9 cellular contexts compared by ENCODE assay signal in the genomic region with DNA sequence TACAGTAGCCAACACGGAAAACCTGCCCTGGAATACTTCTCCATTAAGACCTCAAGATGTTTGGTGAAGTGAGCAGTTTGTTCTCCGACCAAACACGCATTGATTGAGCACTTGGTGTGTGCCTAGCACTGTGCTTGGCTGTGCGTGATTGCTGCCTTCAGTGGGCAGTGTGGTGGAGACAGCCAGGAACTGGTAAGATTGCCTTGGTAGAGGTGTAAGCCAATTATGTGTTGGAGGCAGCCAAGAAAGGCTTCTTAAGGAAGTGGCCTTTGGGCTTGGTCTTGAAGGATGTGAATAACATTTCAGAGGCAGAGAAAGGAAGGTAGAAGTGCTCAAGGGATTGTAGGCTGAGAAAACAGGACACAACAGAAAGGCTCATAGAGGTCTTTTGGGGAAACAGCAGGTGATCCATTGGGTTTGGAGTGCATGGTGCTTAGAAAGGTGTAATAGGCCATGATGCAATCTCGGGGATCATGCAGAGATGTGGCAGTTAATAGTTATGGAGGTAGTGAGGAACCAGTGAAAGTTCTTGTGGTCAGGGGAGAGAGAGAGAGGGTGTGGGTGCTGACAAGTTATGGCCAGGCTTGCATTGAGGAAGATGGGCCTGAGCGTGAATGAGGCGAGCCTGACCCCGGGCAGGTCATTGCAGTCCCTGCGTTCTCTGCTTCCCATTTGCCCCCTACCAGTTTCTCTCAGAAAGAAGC. TPM values are rescaled to one million over a fixed set of nuclear protein-coding genes. Genes with fewer than 3 reads are reported as not detected.
DNase-seq lines count a peak whose midpoint lies in the region; ATAC-seq and TF ChIP-seq lines count a peak whose summit lies in the region.
"Had no signal": no experiment of that assay in that cellular context is flagged by ENCODE, and none has a peak within 500 bp of the region (broad histone marks: within the 10 kb centered on the region; RNA-seq: fewer than 3 reads in every experiment).

No MANE protein-coding gene starts in this region.

- H3K27ac ChIP-seq in upper lobe of left lung (peak overlapping the region; percentile 20 to 62 (median 51)), psoas muscle (no peak overlapping the region), brain microvascular endothelial cell (no peak overlapping the region)
- H3K27ac ChIP-seq: WERI-Rb-1 had no signal

- peak overlapping the region; percentile 89 to 94 for H3K4me3 Mint-ChIP-seq in activated T-cell treated with anti-CD3 and anti-CD28 coated beads, Interleukin-2, amount 50 U/mL, for 72 hours
- H3K4me3 Mint-ChIP-seq in activated T-helper 1 cell treated with anti-CD3 and anti-CD28 coated beads, Interleukin-12 subunit alpha, Interleukin-12 subunit beta, Interleukin-2, Interleukin-4 antibody, amounts not matched to agents 30 ng/mL and 10 ng/mL and 1 ng/mL, durations not matched to agents 14 hours and 24 hours and 36 hours: peak overlapping the region; percentile 50

- peaks cover 4 to 20% of the 10 kb centered on the region in 2 donors for H3K36me3 Mint-ChIP-seq in activated T-cell treated with anti-CD3 and anti-CD28 coated beads, Interleukin-2, amount 50 U/mL, for 72 hours (ENCODE audit: insufficient read depth in 2 of 2)
- peaks cover 23% of the 10 kb centered on the region for H3K36me3 Mint-ChIP-seq in activated T-helper 1 cell treated with anti-CD3 and anti-CD28 coated beads, Interleukin-12 subunit alpha, Interleukin-12 subunit beta, Interleukin-2, Interleukin-4 antibody, amounts not matched to agents 30 ng/mL and 10 ng/mL and 1 ng/mL, durations not matched to agents 14 hours and 24 hours and 36 hours (ENCODE audit: low read depth)

- peak overlapping the region; percentile 96 for H3K27ac Mint-ChIP-seq in activated T-cell treated with anti-CD3 and anti-CD28 coated beads, Interleukin-2, amount 50 U/mL, for 72 hours
- peak overlapping the region; percentile 78 for H3K27ac Mint-ChIP-seq in activated T-helper 1 cell treated with anti-CD3 and anti-CD28 coated beads, Interleukin-12 subunit alpha, Interleukin-12 subunit beta, Interleukin-2, Interleukin-4 antibody, amounts not matched to agents 30 ng/mL and 10 ng/mL and 1 ng/mL, durations not matched to agents 14 hours and 24 hours and 36 hours

- H3K4me1 ChIP-seq in upper lobe of left lung: peaks cover 62 to 78% (median 68%) of the 10 kb centered on the region in 4 donors
- H3K4me1 ChIP-seq in psoas muscle: peaks cover 13% of the 10 kb centered on the region

- no peaks in the 10 kb centered on the region for H3K9me3 ChIP-seq in upper lobe of left lung
- H3K9me3 ChIP-seq in psoas muscle: no peaks in the 10 kb centered on the region

- 65 to 66% methylated on average over 9 of the region's 9 CpGs for WGBS in upper lobe of left lung, 2 donors
- 90 to 94% (median 92%) methylated on average over 9 of the region's 9 CpGs for WGBS in psoas muscle, 3 donors

- in situ Hi-C loops in brain microvascular endothelial cell (cut with HindIII; ENCODE audit: low pct_ligation_motif_present, low sequenced_read_pairs): no loop called here

- no peaks in the 10 kb centered on the region for H3K36me3 ChIP-seq in upper lobe of left lung
- H3K36me3 ChIP-seq in psoas muscle (ENCODE audit: insufficient read depth in 1 of 2, low read depth in 1 of 2): no peaks in the 10 kb centered on the region
- H3K36me3 ChIP-seq in brain microvascular endothelial cell (replicated peaks): no peaks in the 10 kb centered on the region
- H3K36me3 ChIP-seq: WERI-Rb-1 had no signal

- peaks cover 91% of the 10 kb centered on the region for H3K4me1 Mint-ChIP-seq in activated T-cell treated with anti-CD3 and anti-CD28 coated beads, Interleukin-2, amount 50 U/mL, for 72 hours (ENCODE audit: low read depth)
- peaks cover 73% of the 10 kb centered on the region for H3K4me1 Mint-ChIP-seq in activated T-helper 1 cell treated with anti-CD3 and anti-CD28 coated beads, Interleukin-12 subunit alpha, Interleukin-12 subunit beta, Interleukin-2, Interleukin-4 antibody, amounts not matched to agents 30 ng/mL and 10 ng/mL and 1 ng/mL, durations not matched to agents 14 hours and 24 hours and 36 hours (ENCODE audit: low read depth)

- TF ChIP-seq CTCF in upper lobe of left lung (IDR thresholded peaks at IDR 0.05) (no peak), psoas muscle (IDR thresholded peaks at IDR 0.05) (no peak), brain microvascular endothelial cell (IDR thresholded peaks at IDR 0.05; ENCODE audit: low read depth, low read length, missing control alignments) (no peak)

- H3K4me3 ChIP-seq in upper lobe of left lung: no peak overlapping the region
- H3K4me3 ChIP-seq in psoas muscle: no peak overlapping the region
- H3K4me3 ChIP-seq in brain microvascular endothelial cell (ENCODE audit: low read depth, low read length): no peak overlapping the region

- ATAC-seq in activated T-cell treated with anti-CD3 and anti-CD28 coated beads, Interleukin-2, amount 50 U/mL, for 72 hours (replicated peaks in 1 of 2): no peak
- ATAC-seq in HG03280 (IDR thresholded peaks at IDR 0.05; ENCODE audit: unreplicated experiment) (peak; percentile 32), upper lobe of left lung (ENCODE audit: low FRiP score in 2 of 2) (peak; percentile 4 to 14), psoas muscle (no peak), HG03135 (IDR thresholded peaks at IDR 0.05; ENCODE audit: unreplicated experiment) (no peak)

- TF ChIP-seq EP300 in upper lobe of left lung (IDR thresholded peaks at IDR 0.05): no peak

- TF ChIP-seq POLR2A in upper lobe of left lung (IDR thresholded peaks at IDR 0.05): no peak

- no peaks in the 10 kb centered on the region for H3K27me3 Mint-ChIP-seq in activated T-cell treated with anti-CD3 and anti-CD28 coated beads, Interleukin-2, amount 50 U/mL, for 72 hours (ENCODE audit: low read depth)
- no peaks in the 10 kb centered on the region for H3K27me3 Mint-ChIP-seq in activated T-helper 1 cell treated with anti-CD3 and anti-CD28 coated beads, Interleukin-12 subunit alpha, Interleukin-12 subunit beta, Interleukin-2, Interleukin-4 antibody, amounts not matched to agents 30 ng/mL and 10 ng/mL and 1 ng/mL, durations not matched to agents 14 hours and 24 hours and 36 hours (ENCODE audit: insufficient read depth)

- intact Hi-C loops in activated T-helper 1 cell treated with anti-CD3 and anti-CD28 coated beads, Interleukin-12 subunit alpha, Interleukin-12 subunit beta, Interleukin-2, Interleukin-4 antibody, amounts not matched to agents 30 ng/mL and 10 ng/mL and 1 ng/mL, durations not matched to agents 14 hours and 24 hours and 36 hours (cut with micrococcal nuclease): loop anchor here (5.0 kb wide), 1 partner anchor 1185 kb away; a partner anchor contains a TSS
- intact Hi-C loops in psoas muscle (cut with DNase I): no loop called here

- no peaks in the 10 kb centered on the region for H3K27me3 ChIP-seq in upper lobe of left lung
- no peaks in the 10 kb centered on the region for H3K27me3 ChIP-seq in psoas muscle (ENCODE audit: insufficient read depth in 3 of 3, low read length in 2 of 3)
- H3K27me3 ChIP-seq in brain microvascular endothelial cell (replicated peaks): no peaks in the 10 kb centered on the region

- no peak for DNase-seq in activated T-cell treated with anti-CD3 and anti-CD28 coated beads, Interleukin-2, amount 50 U/mL, for 72 hours
- no peak for DNase-seq in activated T-cell treated with anti-CD3 and anti-CD28 coated beads, Interleukin-2, amount 50 U/mL, for 1 hour
- no peak for DNase-seq in activated T-helper 1 cell treated with anti-CD3 and anti-CD28 coated beads, Interleukin-12 subunit alpha, Interleukin-12 subunit beta, Interleukin-2, Interleukin-4 antibody, amounts not matched to agents 30 ng/mL and 10 ng/mL and 1 ng/mL, durations not matched to agents 14 hours and 24 hours and 36 hours (ENCODE audit: low spot score)
- DNase-seq in upper lobe of left lung (peak in 1 of 2 donors; percentile 48), psoas muscle (no peak), brain microvascular endothelial cell (no peak)
- DNase-seq: WERI-Rb-1 had no signal

- no peaks in the 10 kb centered on the region for H3K9me3 Mint-ChIP-seq in activated T-cell treated with anti-CD3 and anti-CD28 coated beads, Interleukin-2, amount 50 U/mL, for 72 hours
- H3K9me3 Mint-ChIP-seq in activated T-helper 1 cell treated with anti-CD3 and anti-CD28 coated beads, Interleukin-12 subunit alpha, Interleukin-12 subunit beta, Interleukin-2, Interleukin-4 antibody, amounts not matched to agents 30 ng/mL and 10 ng/mL and 1 ng/mL, durations not matched to agents 14 hours and 24 hours and 36 hours: no peaks in the 10 kb centered on the region

RNA-seq across cellular contexts. Expression of a gene that starts 6.3 kb away (rescaled TPM):
- total RNA-seq in activated T-cell treated with anti-CD3 and anti-CD28 coated beads, Interleukin-2, amount 50 U/mL, for 72 hours: 10 to 100 TPM; 46.2 to 47.2 TPM
- total RNA-seq in activated T-helper 1 cell treated with anti-CD3 and anti-CD28 coated beads, Interleukin-12 subunit alpha, Interleukin-12 subunit beta, Interleukin-2, Interleukin-4 antibody, amounts not matched to agents 30 ng/mL and 10 ng/mL and 1 ng/mL, durations not matched to agents 14 hours and 24 hours and 36 hours: 32.8 and 37.3 TPM in 2 replicates
- total RNA-seq in upper lobe of left lung (10 to 100 TPM; 23.0 to 57.6 (median 37.4) TPM), psoas muscle (1 to 10 TPM; 2.6 to 3.2 (median 2.9) TPM)
- polyA plus RNA-seq in psoas muscle: 1 to 10 TPM; 2.3 to 2.9 (median 2.6) TPM

Comparison
In these comparisons a context has a peak if more than half of its experiments do, and no peak if none do; other contexts are left out.
1. ATAC-seq: peak in HG03280 (single experiment) and upper lobe of left lung (2 of 2); none in activated T-cell treated with anti-CD3 and anti-CD28 coated beads, Interleukin-2, amount 50 U/mL, for 72 hours (0 of 2), psoas muscle (0 of 4) and HG03135 (single experiment).
2. H3K27ac ChIP-seq: peak in upper lobe of left lung (4 of 4); none in psoas muscle (single experiment) and brain microvascular endothelial cell (single experiment).